8 cellular contexts compared by ENCODE assay signal in the genomic region with DNA sequence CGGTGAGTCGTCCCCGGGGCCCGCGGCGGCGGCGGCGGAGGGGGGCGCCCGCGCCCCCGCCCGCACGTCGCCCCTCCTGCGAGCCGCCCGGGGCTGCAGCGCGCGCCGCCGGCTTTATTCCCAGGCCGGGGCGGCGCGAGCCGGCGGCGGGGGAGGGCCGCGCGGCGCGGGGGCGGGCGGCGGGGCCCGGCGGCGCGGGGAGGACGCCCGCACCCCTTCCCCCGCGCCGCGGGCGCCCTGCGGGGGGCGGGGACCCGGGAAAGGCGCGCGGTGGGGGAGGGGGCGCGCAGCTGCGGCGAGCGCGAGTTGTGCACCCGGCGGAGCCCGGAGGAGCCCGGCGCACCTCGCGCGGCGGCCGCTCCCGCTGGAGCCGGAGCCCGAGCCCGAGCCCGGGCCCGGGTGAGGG. TPM values are rescaled to one million over a fixed set of nuclear protein-coding genes. Genes with fewer than 3 reads are reported as not detected.
A peak's percentile ranks its signal among the peaks of the same experiment; 100 is the strongest.
DNase-seq lines count a peak whose midpoint lies in the region; ATAC-seq, FAIRE-seq and TF ChIP-seq lines count a peak whose summit lies in the region.

No MANE protein-coding gene starts in this region.

- H3K4me3 ChIP-seq in gastroesophageal sphincter (peak overlapping the region; percentile 70 to 90), gastrocnemius medialis (peak overlapping the region; percentile 69 to 92 (median 80))

- intact Hi-C loops in activated B cell treated with CpG ODN at 0.5 μM for 24 hours (cut with micrococcal nuclease) = loop anchor here (1.0 to 5.0 kb wide), 3 partner anchors 12 to 1020 kb away; a partner anchor contains a TSS
- intact Hi-C loops in gastrocnemius medialis (cut with DNase I; ENCODE audit: low total_unique reads) = no loop called here

- H3K9me3 Mint-ChIP-seq in activated CD4-positive, alpha-beta T cell treated with anti-CD3 and anti-CD28 coated beads, Interleukin-2, amount 10 ng/mL, durations not matched to agents 7 days and 5 days = no peaks in the 10 kb centered on the region
- H3K9me3 Mint-ChIP-seq in activated B cell treated with CpG ODN at 0.5 μM for 24 hours = no peaks in the 10 kb centered on the region

- WGBS in gastroesophageal sphincter (ENCODE audit: low coverage in 1 of 2), 2 donors = no CpG with 5 or more reads among the region's 78 CpGs

- TF ChIP-seq POLR2A in gastroesophageal sphincter (IDR thresholded peaks at IDR 0.05) (no peak), gastrocnemius medialis (IDR thresholded peaks at IDR 0.05) (no peak)

- H3K4me1 ChIP-seq in gastroesophageal sphincter (peaks cover 0 to 30% (median 4%) of the 10 kb centered on the region in 3 donors), gastrocnemius medialis (peaks cover 7 to 11% of the 10 kb centered on the region in 2 donors)

- CTCF ChIA-PET in activated CD4-positive, alpha-beta T cell treated with anti-CD3 and anti-CD28 coated beads, Interleukin-2, amount 10 ng/mL, durations not matched to agents 7 days and 5 days (lab: Charles Lee) = interaction anchor here (0.9 to 1.3 kb wide), 6 partner anchors 11 to 178 kb away, joined by 3 to 7 read pairs (median 3); a partner anchor contains a TSS
- CTCF ChIA-PET in activated B cell treated with CpG ODN at 0.5 μM for 24 hours (lab: Charles Lee) = interaction anchor here (0.6 to 1.8 kb wide), 6 partner anchors 9 to 373 kb away, joined by 3 to 15 read pairs (median 4); no protein-coding TSS in a partner anchor

- TF ChIP-seq EP300 in gastroesophageal sphincter (IDR thresholded peaks at IDR 0.05) = no peak

- H3K36me3 Mint-ChIP-seq in activated CD4-positive, alpha-beta T cell treated with anti-CD3 and anti-CD28 coated beads, Interleukin-2, amount 10 ng/mL, durations not matched to agents 7 days and 5 days (ENCODE audit: low read depth) = peaks cover 25% of the 10 kb centered on the region
- H3K36me3 Mint-ChIP-seq in activated B cell treated with CpG ODN at 0.5 μM for 24 hours (ENCODE audit: low read depth) = peaks cover 34% of the 10 kb centered on the region

- FAIRE-seq in HTR-8/SVneo (lab: Jason Lieb, UNC) = no peak

- H3K36me3 ChIP-seq in gastroesophageal sphincter = peaks cover 0 to 19% of the 10 kb centered on the region in 2 donors
- peaks cover 0 to 11% of the 10 kb centered on the region in 2 donors for H3K36me3 ChIP-seq in gastrocnemius medialis

- in situ Hi-C loops in gastrocnemius medialis (cut with MboI; ENCODE audit: low sequenced_read_pairs in 4 of 4) = no loop called here

- H3K27me3 ChIP-seq in gastroesophageal sphincter = no peaks in the 10 kb centered on the region
- no peaks in the 10 kb centered on the region for H3K27me3 ChIP-seq in gastrocnemius medialis

- H3K27ac Mint-ChIP-seq in activated CD4-positive, alpha-beta T cell treated with anti-CD3 and anti-CD28 coated beads, Interleukin-2, amount 10 ng/mL, durations not matched to agents 7 days and 5 days = no peak overlapping the region
- no peak overlapping the region for H3K27ac Mint-ChIP-seq in activated B cell treated with CpG ODN at 0.5 μM for 24 hours

- H3K27ac ChIP-seq in gastroesophageal sphincter (peak overlapping the region in 3 of 4 donors; percentile 86 to 93 (median 93)), gastrocnemius medialis (peak overlapping the region; percentile 94 to 98 (median 96))

- TF ChIP-seq CTCF in activated B cell treated with CpG ODN at 0.5 μM for 24 hours (IDR thresholded peaks at IDR 0.05) (no peak), gastroesophageal sphincter (IDR thresholded peaks at IDR 0.05) (no peak), gastrocnemius medialis (IDR thresholded peaks at IDR 0.05 in 4 of 5, conservative IDR thresholded peaks at IDR 0.05 in 1 of 5) (no peak)

- DNase-seq in activated CD4-positive, alpha-beta T cell treated with anti-CD3 and anti-CD28 coated beads, Interleukin-2, amount 10 ng/mL, durations not matched to agents 7 days and 5 days = peak; percentile 42
- no peak for DNase-seq in activated CD4-positive, alpha-beta T cell treated with anti-CD3 and anti-CD28 coated beads for 1 hour
- DNase-seq in activated B cell treated with CpG ODN at 0.5 μM for 24 hours = peak; percentile 41
- no peak for DNase-seq in gastrocnemius medialis
- no peak for DNase-seq in HTR-8/SVneo (ENCODE audit: insufficient read length, low spot score)
- no peak for DNase-seq in RKO (ENCODE audit: low spot score)

- H3K4me3 Mint-ChIP-seq in activated CD4-positive, alpha-beta T cell treated with anti-CD3 and anti-CD28 coated beads, Interleukin-2, amount 10 ng/mL, durations not matched to agents 7 days and 5 days = peak overlapping the region; percentile 84
- H3K4me3 Mint-ChIP-seq in activated B cell treated with CpG ODN at 0.5 μM for 24 hours = peak overlapping the region; percentile 89

- H3K27me3 Mint-ChIP-seq in activated CD4-positive, alpha-beta T cell treated with anti-CD3 and anti-CD28 coated beads, Interleukin-2, amount 10 ng/mL, durations not matched to agents 7 days and 5 days = no peaks in the 10 kb centered on the region
- H3K27me3 Mint-ChIP-seq in activated B cell treated with CpG ODN at 0.5 μM for 24 hours = no peaks in the 10 kb centered on the region

- H3K4me1 Mint-ChIP-seq in activated CD4-positive, alpha-beta T cell treated with anti-CD3 and anti-CD28 coated beads, Interleukin-2, amount 10 ng/mL, durations not matched to agents 7 days and 5 days = peaks cover 54% of the 10 kb centered on the region
- H3K4me1 Mint-ChIP-seq in activated B cell treated with CpG ODN at 0.5 μM for 24 hours = peaks cover 38% of the 10 kb centered on the region

- H3K9me3 ChIP-seq in gastroesophageal sphincter (no peaks in the 10 kb centered on the region), gastrocnemius medialis (no peaks in the 10 kb centered on the region)

- POLR2A ChIA-PET in activated CD4-positive, alpha-beta T cell treated with anti-CD3 and anti-CD28 coated beads, Interleukin-2, amount 10 ng/mL, durations not matched to agents 7 days and 5 days (lab: Charles Lee) = interaction anchor here (0.6 to 1.1 kb wide), 4 partner anchors 13 to 896 kb away, joined by 3 to 6 read pairs (median 4); no protein-coding TSS in a partner anchor
- POLR2A ChIA-PET in activated B cell treated with CpG ODN at 0.5 μM for 24 hours (lab: Charles Lee) = interaction anchor here (0.7 to 3.2 kb wide), 35 partner anchors 11 to 1254 kb away, joined by 3 to 297 read pairs (median 5); a partner anchor contains a TSS

- ATAC-seq in HG03064 (IDR thresholded peaks at IDR 0.05; ENCODE audit: low read depth, unreplicated experiment) (peak; percentile 3), activated B cell treated with CpG ODN at 0.5 μM for 24 hours (ENCODE audit: low read depth) (peak; percentile 3), gastroesophageal sphincter (peak; percentile 24), gastrocnemius medialis (peak; percentile 33 to 49)

RNA-seq across cellular contexts. Expression of a gene that starts 0.6 kb away (rescaled TPM):
- total RNA-seq in activated CD4-positive, alpha-beta T cell treated with anti-CD3 and anti-CD28 coated beads, Interleukin-2, amount 10 ng/mL, durations not matched to agents 7 days and 5 days = 100 to 1,000 TPM; 291 to 318 TPM
- 186 and 188 TPM in 2 replicates for total RNA-seq in activated B cell treated with CpG ODN at 0.5 μM for 24 hours
- total RNA-seq in gastroesophageal sphincter = 10 to 100 TPM in 3 of 4 donors, 1 to 10 TPM in 1; 8.1 to 24.5 (median 18.1) TPM
- 100 to 1,000 TPM in 3 of 4 donors, 10 to 100 TPM in 1; 74.1 to 163 (median 154) TPM for total RNA-seq in gastrocnemius medialis

RNA-seq across cellular contexts. Expression of a gene that starts 11.5 kb away (rescaled TPM):
- total RNA-seq in activated CD4-positive, alpha-beta T cell treated with anti-CD3 and anti-CD28 coated beads, Interleukin-2, amount 10 ng/mL, durations not matched to agents 7 days and 5 days = 10 to 100 TPM; 22.4 to 23.1 TPM
- total RNA-seq in activated B cell treated with CpG ODN at 0.5 μM for 24 hours (25.8 and 27.7 TPM in 2 replicates), gastroesophageal sphincter (10 to 100 TPM in 3 of 4 donors, 1 to 10 TPM in 1; 9.7 to 34.7 (median 22.6) TPM), gastrocnemius medialis (10 to 100 TPM; 21.4 to 39.5 (median 33.4) TPM)

Comparison
In these comparisons a context has a peak if more than half of its experiments do, and no peak if none do; other contexts are left out.
1. DNase-seq: peak in activated CD4-positive, alpha-beta T cell treated with anti-CD3 and anti-CD28 coated beads, Interleukin-2, amount 10 ng/mL, durations not matched to agents 7 days and 5 days (single experiment) and activated B cell treated with CpG ODN at 0.5 μM for 24 hours (single experiment); none in activated CD4-positive, alpha-beta T cell treated with anti-CD3 and anti-CD28 coated beads for 1 hour (single experiment), gastrocnemius medialis (0 of 2), HTR-8/SVneo (single experiment) and RKO (single experiment).
2. Peak in every context shown above with its lines, with median percentiles within 50 percentile points of each other: ATAC-seq.